21 cellular contexts compared by ENCODE assay signal in genomic region chr5:155872801-155873200, GRCh38.
DNase-seq lines count a peak whose midpoint lies in the region; ATAC-seq and TF ChIP-seq lines count a peak whose summit lies in the region.
"Had no signal": no experiment of that assay in that cellular context is flagged by ENCODE, and none has a peak within 500 bp of the region (broad histone marks: within the 10 kb centered on the region; RNA-seq: fewer than 3 reads in every experiment).

No MANE protein-coding gene starts in this region.

- H3K36me3 ChIP-seq in OCI-LY7 (ENCODE audit: insufficient read depth, low read length): no peaks in the 10 kb centered on the region
- H3K36me3 ChIP-seq: esophagus squamous epithelium, lower lobe of right lung, tibial nerve had no signal

- CTCF ChIA-PET in OCI-LY7 (lab: Charles Lee; ENCODE audit: unreplicated experiment): no interaction called here

- no peaks in the 10 kb centered on the region for H3K79me2 ChIP-seq in OCI-LY7 (ENCODE audit: insufficient read depth, low read depth, low read length)

- no peak for TF ChIP-seq POLR2A in lower leg skin (IDR thresholded peaks at IDR 0.05)

- H3K4me2 ChIP-seq in OCI-LY7 (ENCODE audit: low read length): no peak overlapping the region

- BruUV-seq in OCI-LY7 (replicated peaks; lab: Mats Ljungman, UMichigan): no TSS peak

- H3K9me3 ChIP-seq in OCI-LY7 (ENCODE audit: low read length): no peaks in the 10 kb centered on the region
- H3K9me3 ChIP-seq: esophagus squamous epithelium, lower lobe of right lung, tibial nerve had no signal

- DNase-seq in left ventricle myocardium superior: no peak
- no peak for DNase-seq in cardiac septum (ENCODE audit: low spot score)
- DNase-seq in NCI-H2029 (lab: John Stamatoyannopoulos, UW): peak; percentile 44
- peak; percentile 3 for DNase-seq in T1000 (lab: John Stamatoyannopoulos, UW)
- no peak for DNase-seq in OCI-LY7 (ENCODE audit: low spot score)
- DNase-seq in C1 segment of cervical spinal cord (lab: John Stamatoyannopoulos, UW): no peak
- no peak for DNase-seq in lower leg skin (ENCODE audit: low spot score in 2 of 2)
- DNase-seq: ACHN; activated CD4-positive, alpha-beta T cell treated with anti-CD3 and anti-CD28 coated beads, Interleukin-2, amount 50 U/mL, for 4 hours; activated naive CD4-positive, alpha-beta T cell; aorta; cerebellar nuclear complex; effector CD8-positive, alpha-beta T cell; esophagus squamous epithelium; head of caudate nucleus; lower lobe of right lung; right cardiac atrium; stimulated activated naive CD4-positive, alpha-beta T cell; SW 1271 had no signal

- no peak overlapping the region for H3K27ac ChIP-seq in OCI-LY7 (ENCODE audit: low read depth, low read length, poor library complexity, severe bottlenecking)
- H3K27ac ChIP-seq: esophagus squamous epithelium, lower lobe of right lung, tibial nerve had no signal

- TF ChIP-seq CTCF in OCI-LY7 (conservative IDR thresholded peaks at IDR 0.05; ENCODE audit: low read length): no peak
- no peak for TF ChIP-seq CTCF in lower leg skin (IDR thresholded peaks at IDR 0.05)

- H3K9me2 ChIP-seq in OCI-LY7 (ENCODE audit: insufficient read depth, low read length): no peaks in the 10 kb centered on the region

- POLR2A ChIA-PET in OCI-LY7 (lab: Charles Lee): no interaction called here

- no peaks in the 10 kb centered on the region for H3K4me1 ChIP-seq in OCI-LY7 (ENCODE audit: insufficient read depth, low read length, poor library complexity, severe bottlenecking)
- H3K4me1 ChIP-seq: esophagus squamous epithelium, lower lobe of right lung, tibial nerve had no signal

- intact Hi-C loops in left ventricle myocardium superior (cut with micrococcal nuclease): no loop called here
- intact Hi-C loops in cardiac septum (cut with DNase I): no loop called here
- intact Hi-C loops in OCI-LY7 (cut with micrococcal nuclease; ENCODE audit: unreplicated experiment): no loop called here
- intact Hi-C loops in lower leg skin (cut with DNase I; ENCODE audit: low total_unique reads): no loop called here

- ATAC-seq in left ventricle myocardium superior (peak; percentile 50), GM21737 (IDR thresholded peaks at IDR 0.05; ENCODE audit: unreplicated experiment) (no peak)
- ATAC-seq: lower lobe of right lung had no signal

- no peak overlapping the region for H2AFZ ChIP-seq in OCI-LY7 (ENCODE audit: low read length)

- H4K20me1 ChIP-seq in OCI-LY7 (ENCODE audit: insufficient read depth, low read length): no peaks in the 10 kb centered on the region

- no peak overlapping the region for H3K4me3 ChIP-seq in OCI-LY7 (ENCODE audit: low read depth, low read length, poor library complexity, severe bottlenecking)
- no peak overlapping the region for H3K4me3 ChIP-seq in lower leg skin (ENCODE audit: low read depth, poor library complexity, severe bottlenecking)
- H3K4me3 ChIP-seq: esophagus squamous epithelium, lower lobe of right lung, tibial nerve had no signal

- whole genome bisulfite sequencing in lower leg skin, 2 donors: 18 to 31% methylated on average over 4 of the region's 4 CpGs

Comparison
In these comparisons a context has a peak if more than half of its experiments do, and no peak if none do; other contexts are left out.
1. DNase-seq: peak in NCI-H2029 (single experiment) and T1000 (single experiment); none in left ventricle myocardium superior (single experiment), cardiac septum (single experiment), OCI-LY7 (single experiment), C1 segment of cervical spinal cord (0 of 14) and lower leg skin (0 of 2).